Comparison of ENCODE assay signal across 14 cellular contexts in genomic region chr14:103526914-103527248, GRCh38. TPM values are rescaled to one million over a fixed set of nuclear protein-coding genes. Genes with fewer than 3 reads are reported as not detected.
A peak's percentile ranks its signal among the peaks of the same experiment; 100 is the strongest.
DNase-seq lines count a peak whose midpoint lies in the region; ATAC-seq and TF ChIP-seq lines count a peak whose summit lies in the region.
"Had no signal": no experiment of that assay in that cellular context is flagged by ENCODE, and none has a peak within 500 bp of the region (broad histone marks: within the 10 kb centered on the region; RNA-seq: fewer than 3 reads in every experiment).

No MANE protein-coding gene starts in this region.

- no peaks in the 10 kb centered on the region for H3K9me3 ChIP-seq in BLaER1
- H3K9me3 ChIP-seq in HEK293 (ENCODE audit: control insufficient read depth, insufficient read depth, low read depth, low read length): no peaks in the 10 kb centered on the region
- H3K9me3 ChIP-seq in prostate gland: no peaks in the 10 kb centered on the region
- H3K9me3 ChIP-seq: Peyer's patch, psoas muscle had no signal

- no peak overlapping the region for H3K9ac ChIP-seq in BLaER1

- CTCF ChIA-PET in HEK293 (lab: Yijun Ruan, JAX): interaction anchor here (1.1 to 2.8 kb wide), 2 partner anchors 9 to 27 kb away, joined by 4 to 13 read pairs; no protein-coding TSS in a partner anchor

- H3K4me1 ChIP-seq in BLaER1 (peaks cover 74% of the 10 kb centered on the region), HEK293 (ENCODE audit: control insufficient read depth, insufficient read depth, low read length) (peaks cover 19% of the 10 kb centered on the region), prostate gland (replicated peaks) (peaks cover 40% of the 10 kb centered on the region)

- H3K27me3 ChIP-seq in BLaER1 (peaks cover 35% of the 10 kb centered on the region), dorsolateral prefrontal cortex (no peaks in the 10 kb centered on the region), prostate gland (replicated peaks; ENCODE audit: insufficient read depth) (no peaks in the 10 kb centered on the region)

- H3K4me3 ChIP-seq in BLaER1 (no peak overlapping the region), HEK293 (ENCODE audit: low read depth, low read length) (no peak overlapping the region), dorsolateral prefrontal cortex (no peak overlapping the region), prostate gland (no peak overlapping the region)

- H3K36me3 ChIP-seq in BLaER1 (peaks cover 20% of the 10 kb centered on the region), HEK293 (ENCODE audit: control insufficient read depth in 2 of 2, insufficient read depth in 1 of 2, low read length in 2 of 2) (peaks cover 0 to 6% of the 10 kb centered on the region in 2 experiments; a peak in 1 of 3 replicates), prostate gland (no peaks in the 10 kb centered on the region)
- H3K36me3 ChIP-seq: Peyer's patch had no signal

- no peak for TF ChIP-seq CTCF in HEK293 (tag by site-specific recombination; IDR thresholded peaks at IDR 0.05)
- TF ChIP-seq CTCF in dorsolateral prefrontal cortex (IDR thresholded peaks at IDR 0.05 in 54 of 56, conservative IDR thresholded peaks at IDR 0.05 in 2 of 56; ENCODE audit: low read depth in 1 of 56, partially characterized antibody in 56 of 56): no peak
- no peak for TF ChIP-seq CTCF in prostate gland (IDR thresholded peaks at IDR 0.05)

- no peak for DNase-seq in dorsolateral prefrontal cortex
- no peak for DNase-seq in prostate gland (ENCODE audit: low spot score)
- DNase-seq in NOMO-1 treated with dmso at 0.1 percent for 144 hours (lab: John Stamatoyannopoulos, UW; ENCODE audit: unreplicated experiment): no peak
- no peak for DNase-seq in islet precursor cell
- DNase-seq in DMS 273 (lab: John Stamatoyannopoulos, UW; ENCODE audit: unreplicated experiment): no peak
- DNase-seq: dermis blood vessel endothelial cell, DMS 273 treated with DMSO at 0.1 percent for 48 hours, NCI-H2171 treated with DMSO at 0.1 percent for 48 hours, psoas muscle had no signal

- intact Hi-C loops in dorsolateral prefrontal cortex (cut with DNase I): no loop called here
- intact Hi-C loops in prostate gland (cut with DNase I): no loop called here

- no peak for TF ChIP-seq POLR2A in prostate gland (IDR thresholded peaks at IDR 0.05)

- H4K20me1 ChIP-seq in BLaER1: peaks cover 38% of the 10 kb centered on the region

- peak overlapping the region; percentile 97 for H3K4me2 ChIP-seq in BLaER1

- H3K27ac ChIP-seq in BLaER1: 0 out of 2 replicates have a peak overlapping the region, but pooled peaks have one; percentile 93
- H3K27ac ChIP-seq in HEK293 (ENCODE audit: extremely low read depth, low read depth, low read length): no peak overlapping the region
- peak overlapping the region in 44 of 59 donors; percentile 10 to 100 (median 99) for H3K27ac ChIP-seq in dorsolateral prefrontal cortex
- H3K27ac ChIP-seq in prostate gland: peak overlapping the region; percentile 84 to 92

- 100% methylated on average over 1 of the region's 1 CpG for WGBS in prostate gland

- no peak for ATAC-seq in GM18907 (IDR thresholded peaks at IDR 0.05; ENCODE audit: unreplicated experiment)
- ATAC-seq: HCT116, psoas muscle had no signal

- POLR2A ChIA-PET in HEK293 (lab: Yijun Ruan, JAX): no interaction called here

TF ChIP-seq in HEK293, 187 proteins besides CTCF, POLR2A, EP300 and RAD21:
- TF ChIP-seq ZNF121 (tag by site-specific recombination; IDR thresholded peaks at IDR 0.05): peak; percentile 98
- TF ChIP-seq ZNF768 (tag by site-specific recombination; IDR thresholded peaks at IDR 0.05): no peak

RNA-seq across cellular contexts. Expression of gene TRMT61A, which starts 2.1 kb away (rescaled TPM):
- total RNA-seq in dorsolateral prefrontal cortex: 10 to 100 TPM in 119 of 120 experiments, 1 to 10 TPM in 1; 9.8 to 20.3 (median 14.3) TPM
- 10 to 100 TPM; 19.6 to 40.4 TPM for total RNA-seq in prostate gland

RNA-seq across cellular contexts. Expression of gene CKB, which starts 4.3 kb away (rescaled TPM):
- total RNA-seq in dorsolateral prefrontal cortex (1,000 to 10,000 TPM; 1,109 to 2,418 (median 1,592) TPM), prostate gland (1,000 to 10,000 TPM; 1,199 to 1,838 TPM)

RNA-seq across cellular contexts. Expression of gene BAG5, which starts 35.6 kb away (rescaled TPM):
- 10 to 100 TPM; 25.3 to 45.6 (median 35.3) TPM for total RNA-seq in dorsolateral prefrontal cortex
- 10 to 100 TPM; 31.2 to 33.3 TPM for total RNA-seq in prostate gland

RNA-seq across cellular contexts. Expression of gene COA8, which starts 35.9 kb away (rescaled TPM):
- total RNA-seq in dorsolateral prefrontal cortex (10 to 100 TPM; 21.7 to 47.0 (median 35.6) TPM), prostate gland (10 to 100 TPM; 24.3 to 24.9 TPM)
